Comparison of ENCODE assay signal across 11 cellular contexts in genomic region chr2:134108124-134108523, GRCh38.
"Had no signal": no experiment of that assay in that cellular context is flagged by ENCODE, and none has a peak within 500 bp of the region (broad histone marks: within the 10 kb centered on the region; RNA-seq: fewer than 3 reads in every experiment).

No MANE protein-coding gene starts in this region.

- DNase-seq: activated CD4-positive, alpha-beta T cell treated with anti-CD3 and anti-CD28 coated beads, Interleukin-2, amount 10 ng/mL, durations not matched to agents 7 days and 5 days; activated naive CD4-positive, alpha-beta T cell; activated naive CD8-positive, alpha-beta T cell treated with anti-CD3 and anti-CD28 coated beads, Interleukin-2, amount 10 ng/mL, durations not matched to agents 7 days and 5 days; cortex of kidney; effector memory CD4-positive, alpha-beta T cell; foreskin fibroblast; hypothalamus; pancreas had no signal

- H3K27ac Mint-ChIP-seq: activated CD4-positive, alpha-beta T cell treated with anti-CD3 and anti-CD28 coated beads, Interleukin-2, amount 10 ng/mL, durations not matched to agents 7 days and 5 days; activated naive CD8-positive, alpha-beta T cell treated with anti-CD3 and anti-CD28 coated beads, Interleukin-2, amount 10 ng/mL, durations not matched to agents 7 days and 5 days; brain; stimulated activated effector memory CD8-positive, alpha-beta T cell treated with anti-CD3 and anti-CD28 coated beads, Interleukin-12 subunit alpha, Interleukin-12 subunit beta, amount 100 ng/mL, for 72 hours had no signal

- ATAC-seq: stimulated activated effector memory CD8-positive, alpha-beta T cell treated with anti-CD3 and anti-CD28 coated beads, Interleukin-12 subunit alpha, Interleukin-12 subunit beta, amount 100 ng/mL, for 72 hours had no signal

- H3K9me3 Mint-ChIP-seq: stimulated activated effector memory CD8-positive, alpha-beta T cell treated with anti-CD3 and anti-CD28 coated beads, Interleukin-12 subunit alpha, Interleukin-12 subunit beta, amount 100 ng/mL, for 72 hours had no signal

- H3K4me3 Mint-ChIP-seq: activated CD4-positive, alpha-beta T cell treated with anti-CD3 and anti-CD28 coated beads, Interleukin-2, amount 10 ng/mL, durations not matched to agents 7 days and 5 days; activated naive CD8-positive, alpha-beta T cell treated with anti-CD3 and anti-CD28 coated beads, Interleukin-2, amount 10 ng/mL, durations not matched to agents 7 days and 5 days; brain; central memory CD8-positive, alpha-beta T cell; stimulated activated effector memory CD8-positive, alpha-beta T cell treated with anti-CD3 and anti-CD28 coated beads, Interleukin-12 subunit alpha, Interleukin-12 subunit beta, amount 100 ng/mL, for 72 hours had no signal

- H3K36me3 Mint-ChIP-seq: activated naive CD8-positive, alpha-beta T cell treated with anti-CD3 and anti-CD28 coated beads, Interleukin-2, amount 10 ng/mL, durations not matched to agents 7 days and 5 days; brain; stimulated activated effector memory CD8-positive, alpha-beta T cell treated with anti-CD3 and anti-CD28 coated beads, Interleukin-12 subunit alpha, Interleukin-12 subunit beta, amount 100 ng/mL, for 72 hours had no signal
